ENCODE assay signal across 1 cellular context in the genomic region with DNA sequence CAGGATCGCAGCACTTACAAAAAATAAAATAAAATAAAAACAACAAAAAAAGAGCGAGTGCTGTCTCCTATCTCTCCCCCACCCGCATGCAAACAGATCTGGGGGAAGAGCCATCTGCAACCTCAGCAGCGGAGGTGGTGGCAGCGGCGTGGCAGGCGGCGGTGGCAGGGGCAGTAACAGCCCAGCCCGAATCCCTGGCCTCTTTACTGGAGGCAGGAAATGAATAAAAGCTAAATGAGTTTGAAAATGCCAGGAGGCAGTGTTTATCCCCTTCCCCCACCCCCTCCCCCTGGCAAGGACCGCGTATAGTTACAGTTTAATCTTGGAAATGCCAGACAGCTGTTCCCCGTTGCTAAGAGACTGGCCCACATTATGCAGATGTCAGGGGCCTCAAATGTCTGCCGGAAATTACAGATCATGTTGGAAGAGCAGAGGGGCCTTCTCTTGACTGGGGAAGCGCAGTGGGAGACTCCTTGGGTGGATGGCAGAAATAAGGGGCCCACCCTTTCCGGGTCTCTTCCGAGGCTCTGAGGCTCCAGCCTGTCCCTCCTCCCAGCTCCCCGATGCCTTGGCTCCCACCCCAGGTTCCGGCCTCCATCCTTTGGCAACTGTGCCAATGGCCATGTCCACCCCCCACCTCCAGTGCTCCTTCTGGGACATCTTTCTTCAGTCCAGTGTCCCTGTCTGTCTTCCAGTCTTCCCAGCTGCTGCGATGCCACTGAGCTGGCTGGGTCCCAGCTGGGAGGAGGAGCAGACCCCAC.
TF ChIP-seq lines count a peak whose summit lies in the region.

No MANE protein-coding gene starts in this region.

TF ChIP-seq in liver, 16 proteins besides CTCF, POLR2A, EP300 and RAD21 (continued from another document):
- TF ChIP-seq, protein P1, sequence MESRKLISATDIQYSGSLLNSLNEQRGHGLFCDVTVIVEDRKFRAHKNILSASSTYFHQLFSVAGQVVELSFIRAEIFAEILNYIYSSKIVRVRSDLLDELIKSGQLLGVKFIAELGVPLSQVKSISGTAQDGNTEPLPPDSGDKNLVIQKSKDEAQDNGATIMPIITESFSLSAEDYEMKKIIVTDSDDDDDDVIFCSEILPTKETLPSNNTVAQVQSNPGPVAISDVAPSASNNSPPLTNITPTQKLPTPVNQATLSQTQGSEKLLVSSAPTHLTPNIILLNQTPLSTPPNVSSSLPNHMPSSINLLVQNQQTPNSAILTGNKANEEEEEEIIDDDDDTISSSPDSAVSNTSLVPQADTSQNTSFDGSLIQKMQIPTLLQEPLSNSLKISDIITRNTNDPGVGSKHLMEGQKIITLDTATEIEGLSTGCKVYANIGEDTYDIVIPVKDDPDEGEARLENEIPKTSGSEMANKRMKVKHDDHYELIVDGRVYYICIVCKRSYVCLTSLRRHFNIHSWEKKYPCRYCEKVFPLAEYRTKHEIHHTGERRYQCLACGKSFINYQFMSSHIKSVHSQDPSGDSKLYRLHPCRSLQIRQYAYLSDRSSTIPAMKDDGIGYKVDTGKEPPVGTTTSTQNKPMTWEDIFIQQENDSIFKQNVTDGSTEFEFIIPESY (IDR thresholded peaks at IDR 0.05) = no peak
- TF ChIP-seq, protein P2, sequence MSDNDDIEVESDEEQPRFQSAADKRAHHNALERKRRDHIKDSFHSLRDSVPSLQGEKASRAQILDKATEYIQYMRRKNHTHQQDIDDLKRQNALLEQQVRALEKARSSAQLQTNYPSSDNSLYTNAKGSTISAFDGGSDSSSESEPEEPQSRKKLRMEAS (IDR thresholded peaks at IDR 0.05) = no peak
- no peak for TF ChIP-seq NR2F2 (IDR thresholded peaks at IDR 0.05)
- no peak for TF ChIP-seq EGR1 (IDR thresholded peaks at IDR 0.05; ENCODE audit: low read depth in 2 of 2)
- TF ChIP-seq RXRA (IDR thresholded peaks at IDR 0.05) = no peak
- no peak for TF ChIP-seq JUND (IDR thresholded peaks at IDR 0.05)
- TF ChIP-seq TAF1 (conservative IDR thresholded peaks at IDR 0.05) = no peak
- no peak for TF ChIP-seq SP1 (IDR thresholded peaks at IDR 0.05)
